In the genomic region with DNA sequence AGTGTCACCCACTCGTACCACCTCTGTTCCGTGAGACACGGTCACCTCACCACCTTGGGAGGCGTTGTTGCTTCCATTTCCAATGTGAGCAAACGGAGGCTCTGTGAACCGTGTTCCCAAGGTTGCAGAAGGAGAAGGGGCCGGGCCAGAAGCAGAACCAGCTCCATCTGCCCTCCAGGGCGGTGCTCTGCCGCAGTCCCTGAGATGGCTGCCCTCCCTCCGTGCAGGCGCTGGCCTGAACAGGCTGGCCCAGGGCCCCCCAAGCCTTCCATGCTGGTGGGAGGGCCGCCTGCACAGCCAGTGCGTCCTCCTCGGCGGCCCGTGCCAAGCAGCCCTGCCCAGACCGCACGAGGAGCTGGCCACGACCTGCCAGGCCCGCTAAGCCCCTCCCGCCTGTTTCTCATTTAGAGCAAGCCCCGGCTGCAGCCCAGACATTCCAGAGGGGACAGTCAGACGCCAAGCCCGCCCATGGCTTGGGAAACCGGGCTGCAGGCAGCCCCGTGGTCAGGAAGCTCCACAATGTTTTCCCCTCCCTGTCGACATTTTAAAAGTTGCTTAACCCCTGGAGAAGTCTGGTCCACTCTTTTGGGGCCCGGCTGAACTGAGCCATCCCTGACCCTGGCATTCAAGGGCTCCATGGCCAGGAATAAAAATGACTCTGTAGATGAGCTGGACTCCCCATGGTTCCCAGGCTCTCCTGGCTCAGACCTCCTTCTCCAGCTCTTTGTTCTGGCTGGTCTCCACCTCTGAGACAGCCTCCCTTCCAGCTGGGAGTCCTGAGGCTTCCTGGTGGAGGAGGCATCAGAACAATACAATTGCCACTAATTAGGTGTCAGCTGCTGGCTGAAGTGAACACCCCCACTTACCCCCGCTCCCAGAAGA, we compare ENCODE assay signal across 8 cellular contexts.
A peak's percentile ranks its signal among the peaks of the same experiment; 100 is the strongest.
DNase-seq lines count a peak whose midpoint lies in the region; ATAC-seq lines count a peak whose summit lies in the region.

No MANE protein-coding gene starts in this region.

- H3K9me3 Mint-ChIP-seq in activated CD4-positive, alpha-beta memory T cell treated with anti-CD3 and anti-CD28 coated beads for 36 hours = no peaks in the 10 kb centered on the region

- no peak overlapping the region for H3K4me3 Mint-ChIP-seq in activated CD4-positive, alpha-beta memory T cell treated with anti-CD3 and anti-CD28 coated beads for 36 hours

- ATAC-seq in HG02885 (IDR thresholded peaks at IDR 0.05; ENCODE audit: poor library complexity, unreplicated experiment) (no peak), HG02798 (IDR thresholded peaks at IDR 0.05; ENCODE audit: poor library complexity, unreplicated experiment) (no peak)

- CTCF ChIA-PET in activated CD4-positive, alpha-beta memory T cell treated with anti-CD3 and anti-CD28 coated beads for 36 hours (lab: Charles Lee) = interaction anchor here (1.6 kb wide), 1 partner anchor 13 kb away, joined by 3 read pairs; no protein-coding TSS in a partner anchor

- POLR2A ChIA-PET in activated CD4-positive, alpha-beta memory T cell treated with anti-CD3 and anti-CD28 coated beads for 36 hours (lab: Charles Lee) = no interaction called here

- intact Hi-C loops in activated CD4-positive, alpha-beta memory T cell treated with anti-CD3 and anti-CD28 coated beads for 36 hours (cut with micrococcal nuclease) = no loop called here

- H3K36me3 Mint-ChIP-seq in activated CD4-positive, alpha-beta memory T cell treated with anti-CD3 and anti-CD28 coated beads for 36 hours = no peaks in the 10 kb centered on the region

- no peaks in the 10 kb centered on the region for H3K27me3 Mint-ChIP-seq in activated CD4-positive, alpha-beta memory T cell treated with anti-CD3 and anti-CD28 coated beads for 36 hours

- peak in 8 of 14 donors; percentile 18 to 61 (median 34) for DNase-seq in C1 segment of cervical spinal cord (lab: John Stamatoyannopoulos, UW)
- peak; percentile 95 for DNase-seq in RPMI7951 (ENCODE audit: low read depth)
- peak; percentile 24 for DNase-seq in foreskin melanocyte
- DNase-seq in nucleus accumbens (lab: John Stamatoyannopoulos, UW) = peak in 29 of 56 donors; percentile 7 to 70 (median 35)
- no peak for DNase-seq in activated CD4-positive, alpha-beta memory T cell treated with anti-CD3 and anti-CD28 coated beads for 36 hours
- DNase-seq in NCI-H2029 (lab: John Stamatoyannopoulos, UW) = no peak

- H3K27ac Mint-ChIP-seq in activated CD4-positive, alpha-beta memory T cell treated with anti-CD3 and anti-CD28 coated beads for 36 hours = no peak overlapping the region

- H3K4me1 Mint-ChIP-seq in activated CD4-positive, alpha-beta memory T cell treated with anti-CD3 and anti-CD28 coated beads for 36 hours (ENCODE audit: low read depth) = no peaks in the 10 kb centered on the region

Comparison
In these comparisons a context has a peak if more than half of its experiments do, and no peak if none do; other contexts are left out.
1. DNase-seq: peak in C1 segment of cervical spinal cord (8 of 14), RPMI7951 (single experiment), foreskin melanocyte (single experiment) and nucleus accumbens (29 of 56); none in activated CD4-positive, alpha-beta memory T cell treated with anti-CD3 and anti-CD28 coated beads for 36 hours (single experiment) and NCI-H2029 (single experiment).